28 cellular contexts compared by ENCODE assay signal in the genomic region with DNA sequence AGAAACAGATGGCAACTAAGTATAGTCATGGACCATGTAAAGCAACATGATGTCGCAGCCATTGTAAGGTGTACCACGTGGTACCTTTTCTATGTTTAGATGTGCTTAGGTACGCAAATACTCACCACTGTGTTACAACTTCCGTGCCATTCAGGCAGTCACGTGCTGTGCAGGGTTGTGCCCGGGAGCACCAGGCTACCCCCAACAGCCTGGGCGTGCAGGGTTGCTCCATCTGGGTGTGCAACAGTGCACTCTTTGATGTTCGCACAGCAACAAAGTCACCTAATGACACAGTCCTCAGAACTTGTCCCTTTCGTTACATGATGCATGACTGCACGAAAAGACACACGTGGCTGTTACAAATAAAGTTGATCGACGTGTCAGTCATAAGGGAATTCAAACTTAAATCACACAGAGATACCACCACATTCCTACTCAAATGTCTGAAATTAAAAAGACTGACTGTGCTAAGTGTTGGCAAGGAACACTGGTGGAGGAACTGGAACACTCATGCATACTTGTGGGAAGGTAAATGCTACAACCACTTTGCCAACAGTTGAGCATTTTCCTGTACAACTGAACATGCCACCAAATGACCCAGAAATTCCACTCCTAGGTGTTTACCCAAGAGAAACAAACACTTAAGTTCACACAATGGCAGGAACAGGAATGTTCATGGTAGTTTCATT. TPM values are rescaled to one million over a fixed set of nuclear protein-coding genes. Genes with fewer than 3 reads are reported as not detected.
"Had no signal": no experiment of that assay in that cellular context is flagged by ENCODE, and none has a peak within 500 bp of the region (broad histone marks: within the 10 kb centered on the region; RNA-seq: fewer than 3 reads in every experiment).

No MANE protein-coding gene starts in this region.

- H3K9me3 ChIP-seq: breast epithelium, esophagus muscularis mucosa, pancreas, prostate gland, suprapubic skin, tibial artery had no signal

- H3K4me2 ChIP-seq: smooth muscle cell had no signal

- H3K4me3 ChIP-seq: breast epithelium, esophagus muscularis mucosa, heart right ventricle, left ventricle myocardium inferior, pancreas, prostate gland, right atrium auricular region, smooth muscle cell, suprapubic skin, tibial artery had no signal

- H3K27me3 Mint-ChIP-seq: activated T-helper 17 cell treated with anti-CD3 and anti-CD28 coated beads, Interleukin-2, amount 50 U/mL, for 72 hours had no signal

- H3K27ac Mint-ChIP-seq: activated B cell treated with CpG ODN at 0.5 μM for 24 hours; activated CD8-positive, alpha-beta T cell treated with anti-CD3 and anti-CD28 coated beads for 36 hours; activated naive CD4-positive, alpha-beta T cell treated with anti-CD3 and anti-CD28 coated beads, Interleukin-2, amount 50 U/mL, for 72 hours; activated T-helper 17 cell treated with anti-CD3 and anti-CD28 coated beads, Interleukin-2, amount 50 U/mL, for 72 hours; dendritic cell treated with granulocyte-macrophage colony-stimulating factor and Interleukin-4, amounts not matched to agents 40 ng/mL and 50 ng/mL, for 4 days; endodermal cell; naive thymus-derived CD4-positive, alpha-beta T cell; stimulated activated naive B cell treated with anti-CD40 and anti-IgM and Interleukin-4, amounts not matched to agents 10 μg/mL and 1 μg/mL and 100 μg/mL, for 72 hours had no signal

- H3K9me3 Mint-ChIP-seq: activated CD8-positive, alpha-beta T cell treated with anti-CD3 and anti-CD28 coated beads for 36 hours; activated T-helper 17 cell treated with anti-CD3 and anti-CD28 coated beads, Interleukin-2, amount 50 U/mL, for 72 hours; dendritic cell treated with granulocyte-macrophage colony-stimulating factor and Interleukin-4, amounts not matched to agents 40 ng/mL and 50 ng/mL, for 4 days had no signal

- H3K27me3 ChIP-seq: pancreas, right atrium auricular region had no signal

- H3K36me3 ChIP-seq: breast epithelium, esophagus muscularis mucosa, heart right ventricle, left ventricle myocardium inferior, pancreas, prostate gland, right atrium auricular region, suprapubic skin, tibial artery had no signal

- H3K36me3 Mint-ChIP-seq: naive thymus-derived CD4-positive, alpha-beta T cell; stimulated activated naive B cell treated with anti-CD40 and anti-IgM and Interleukin-4, amounts not matched to agents 10 μg/mL and 1 μg/mL and 100 μg/mL, for 72 hours had no signal

- H3K4me1 Mint-ChIP-seq: endodermal cell had no signal

- ATAC-seq: activated CD8-positive, alpha-beta T cell treated with anti-CD3 and anti-CD28 coated beads for 36 hours; activated naive CD4-positive, alpha-beta T cell treated with anti-CD3 and anti-CD28 coated beads, Interleukin-2, amount 50 U/mL, for 72 hours; activated T-cell treated with anti-CD3 and anti-CD28 coated beads, Interleukin-2, amount 50 U/mL, for 4 hours; activated T-helper 17 cell treated with anti-CD3 and anti-CD28 coated beads, Interleukin-2, amount 50 U/mL, for 72 hours; foreskin keratinocyte; heart right ventricle; naive thymus-derived CD4-positive, alpha-beta T cell; pancreas; stimulated activated naive B cell treated with anti-CD40 and anti-IgM and Interleukin-4, amounts not matched to agents 10 μg/mL and 1 μg/mL and 100 μg/mL, for 72 hours had no signal

- DNase-seq: activated B cell treated with CpG ODN at 0.5 μM for 24 hours; activated CD4-positive, alpha-beta T cell treated with anti-CD3 and anti-CD28 coated beads, Interleukin-2, amount 50 U/mL, for 1 hour; activated CD8-positive, alpha-beta T cell treated with anti-CD3 and anti-CD28 coated beads for 36 hours; activated naive CD4-positive, alpha-beta T cell; activated T-cell treated with anti-CD3 and anti-CD28 coated beads, Interleukin-2, amount 50 U/mL, for 4 hours; central memory CD4-positive, alpha-beta T cell; endodermal cell; foreskin keratinocyte; heart right ventricle; left ventricle myocardium inferior; mammary epithelial cell; midbrain; naive thymus-derived CD4-positive, alpha-beta T cell; nucleus accumbens; stimulated activated CD4-positive, alpha-beta T cell treated with anti-CD3 and anti-CD28 coated beads, Interleukin-15, amount 100 ng/mL, for 24 hours; stimulated activated CD4-positive, alpha-beta T cell treated with anti-CD3 and anti-CD28 coated beads, Interleukin-2, amount 100 ng/mL, for 24 hours; stimulated activated naive B cell treated with anti-CD40 and anti-IgM and Interleukin-4, amounts not matched to agents 10 μg/mL and 1 μg/mL and 100 μg/mL, for 72 hours; tibial artery had no signal

- H3K27ac ChIP-seq: breast epithelium, esophagus muscularis mucosa, foreskin keratinocyte, heart right ventricle, left ventricle myocardium inferior, pancreas, prostate gland, right atrium auricular region, suprapubic skin, tibial artery had no signal

- H3K4me1 ChIP-seq: breast epithelium, esophagus muscularis mucosa, heart right ventricle, left ventricle myocardium inferior, prostate gland, right atrium auricular region, suprapubic skin, tibial artery had no signal

- H3K4me3 Mint-ChIP-seq: activated B cell treated with CpG ODN at 0.5 μM for 24 hours; activated CD8-positive, alpha-beta T cell treated with anti-CD3 and anti-CD28 coated beads for 36 hours; activated T-cell treated with anti-CD3 and anti-CD28 coated beads, Interleukin-2, amount 50 U/mL, for 4 hours; activated T-helper 17 cell treated with anti-CD3 and anti-CD28 coated beads, Interleukin-2, amount 50 U/mL, for 72 hours; dendritic cell treated with granulocyte-macrophage colony-stimulating factor and Interleukin-4, amounts not matched to agents 40 ng/mL and 50 ng/mL, for 4 days; endodermal cell; naive thymus-derived CD4-positive, alpha-beta T cell; stimulated activated naive B cell treated with anti-CD40 and anti-IgM and Interleukin-4, amounts not matched to agents 10 μg/mL and 1 μg/mL and 100 μg/mL, for 72 hours had no signal

RNA-seq across cellular contexts. Expression of gene CPLX1, which starts 24.3 kb away (rescaled TPM):
- total RNA-seq: activated B cell treated with CpG ODN at 0.5 μM for 24 hours; activated CD8-positive, alpha-beta T cell treated with anti-CD3 and anti-CD28 coated beads for 36 hours; smooth muscle cell had no signal
- polyA plus RNA-seq: smooth muscle cell had no signal
